In the genomic region with DNA sequence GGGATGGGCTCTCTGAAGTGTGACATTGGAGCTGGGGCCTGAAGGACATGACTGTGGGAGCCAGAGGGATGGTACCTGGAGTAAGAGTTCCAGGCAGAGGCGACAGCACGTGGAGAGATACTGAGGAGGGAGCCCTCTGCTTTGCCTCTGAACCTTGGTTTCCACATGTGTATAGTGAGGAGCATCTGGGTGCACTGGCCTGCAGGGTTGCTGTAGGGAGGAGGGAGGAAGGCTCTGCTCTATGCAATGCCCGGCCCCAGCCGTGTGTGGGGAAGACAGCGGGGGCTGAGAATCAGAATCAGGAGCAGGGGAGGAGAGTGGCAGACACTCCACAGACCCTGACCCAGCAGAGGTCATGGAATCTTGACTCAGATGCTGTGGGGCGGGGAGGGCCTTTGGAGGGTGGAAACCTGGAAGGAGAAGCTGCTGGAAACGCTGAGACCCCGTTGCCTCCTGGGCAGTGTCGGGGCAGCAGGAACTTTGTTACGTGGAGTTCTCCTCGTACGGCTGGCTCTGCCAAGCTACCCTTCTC, we compare ENCODE assay signal across 24 cellular contexts. TPM values are rescaled to one million over a fixed set of nuclear protein-coding genes. Genes with fewer than 3 reads are reported as not detected.
A peak's percentile ranks its signal among the peaks of the same experiment; 100 is the strongest.
DNase-seq lines count a peak whose midpoint lies in the region; ATAC-seq and TF ChIP-seq lines count a peak whose summit lies in the region.
"Had no signal": no experiment of that assay in that cellular context is flagged by ENCODE, and none has a peak within 500 bp of the region (broad histone marks: within the 10 kb centered on the region; RNA-seq: fewer than 3 reads in every experiment).

No MANE protein-coding gene starts in this region.

- CTCF ChIA-PET in Caco-2 (lab: Charles Lee) = interaction anchor here (2.0 kb wide), 1 partner anchor 23 kb away, joined by 5 read pairs; no protein-coding TSS in a partner anchor

- no peak overlapping the region for H3K4me2 ChIP-seq in osteoblast (ENCODE audit: insufficient read depth, low read length)
- no peak overlapping the region for H3K4me2 ChIP-seq in smooth muscle cell

- H3K27me3 Mint-ChIP-seq in Caco-2 (ENCODE audit: insufficient read depth, unreplicated experiment) = no peaks in the 10 kb centered on the region
- peaks cover 2% of the 10 kb centered on the region for H3K27me3 Mint-ChIP-seq in HFFc6 (ENCODE audit: insufficient read depth)
- H3K27me3 Mint-ChIP-seq in activated naive CD8-positive, alpha-beta T cell treated with anti-CD3 and anti-CD28 coated beads, Interleukin-2, amount 50 U/mL, for 24 hours = no peaks in the 10 kb centered on the region

- peaks cover 15% of the 10 kb centered on the region for H3K36me3 ChIP-seq in Caco-2 (ENCODE audit: control insufficient read depth, insufficient read depth, low read length)
- H3K36me3 ChIP-seq in osteoblast (ENCODE audit: insufficient read depth, low read length) = peaks cover 67% of the 10 kb centered on the region
- H3K36me3 ChIP-seq in smooth muscle cell (ENCODE audit: low read depth) = no peaks in the 10 kb centered on the region

- no peak for ATAC-seq in activated naive CD8-positive, alpha-beta T cell treated with anti-CD3 and anti-CD28 coated beads, Interleukin-2, amount 50 U/mL, for 24 hours
- ATAC-seq in GM21619 (IDR thresholded peaks at IDR 0.05; ENCODE audit: unreplicated experiment) = no peak
- no peak for ATAC-seq in HG03108 (IDR thresholded peaks at IDR 0.05; ENCODE audit: unreplicated experiment)
- ATAC-seq: HCT116, lower lobe of right lung, mucosa of descending colon had no signal

- no peak for DNase-seq in Caco-2
- DNase-seq in HFFc6 = no peak
- DNase-seq in activated naive CD8-positive, alpha-beta T cell treated with anti-CD3 and anti-CD28 coated beads, Interleukin-2, amount 50 U/mL, for 24 hours = no peak
- DNase-seq in osteoblast (ENCODE audit: insufficient read length, low spot score, missing footprints) = peak; percentile 53
- DNase-seq in smooth muscle cell (lab: John Stamatoyannopoulos, UW; ENCODE audit: unreplicated experiment) = no peak
- DNase-seq: activated naive CD4-positive, alpha-beta T cell; activated T-cell treated with anti-CD3 and anti-CD28 coated beads for 4 hours; EL; lower lobe of right lung; mucosa of descending colon; NCI-H1092; NCI-H187 treated with DMSO at 0.1 percent for 48 hours; NCI-H2227 treated with DMSO at 0.1 percent for 48 hours; NCI-H69; RPMI8226; stimulated activated naive CD4-positive, alpha-beta T cell had no signal

- H4K20me1 ChIP-seq in osteoblast (ENCODE audit: insufficient read depth, low read length) (peaks cover 59% of the 10 kb centered on the region), smooth muscle cell (ENCODE audit: low read depth) (peaks cover 85% of the 10 kb centered on the region)

- peak overlapping the region; percentile 45 for H3K27ac Mint-ChIP-seq in Caco-2 (ENCODE audit: unreplicated experiment)
- peak overlapping the region; percentile 8; the same call in 1 of the 2 replicates for H3K27ac Mint-ChIP-seq in HFFc6
- H3K27ac Mint-ChIP-seq in activated naive CD8-positive, alpha-beta T cell treated with anti-CD3 and anti-CD28 coated beads, Interleukin-2, amount 50 U/mL, for 24 hours = peak overlapping the region; percentile 61
- H3K27ac Mint-ChIP-seq: T-helper 1 cell treated with Interleukin-12 subunit alpha and Interleukin-12 subunit beta and Interleukin-4 antibody, amounts not matched to agents 30 μg/mL and 1 μg/mL, for 36 hours had no signal

- WGBS in smooth muscle cell (ENCODE audit: low lambda C conversion rate) = 97% methylated on average over 12 of the region's 12 CpGs

- H3F3A ChIP-seq in smooth muscle cell (ENCODE audit: low read depth) = peaks cover 13% of the 10 kb centered on the region

- H3K27me3 ChIP-seq in Caco-2 (replicated peaks; ENCODE audit: control insufficient read depth, insufficient read depth, low read length) (no peaks in the 10 kb centered on the region), osteoblast (ENCODE audit: insufficient read depth, low read length) (no peaks in the 10 kb centered on the region), smooth muscle cell (ENCODE audit: low read depth) (no peaks in the 10 kb centered on the region)
- H3K27me3 ChIP-seq: ascending aorta, neutrophil had no signal

- H3K4me1 ChIP-seq in Caco-2 = peaks cover 16% of the 10 kb centered on the region
- peaks cover 16% of the 10 kb centered on the region for H3K4me1 ChIP-seq in osteoblast (ENCODE audit: insufficient read depth, low read length)
- H3K4me1 ChIP-seq in smooth muscle cell (ENCODE audit: low read depth) = peaks cover 13% of the 10 kb centered on the region

- H3K4me3 ChIP-seq in Caco-2 (ENCODE audit: low read depth, low read length) = no peak overlapping the region
- H3K4me3 ChIP-seq in osteoblast (ENCODE audit: insufficient read depth, low read length) = no peak overlapping the region
- no peak overlapping the region for H3K4me3 ChIP-seq in smooth muscle cell
- H3K4me3 ChIP-seq: ascending aorta, lower lobe of right lung, mucosa of descending colon, skin epidermis had no signal

- POLR2A ChIA-PET in Caco-2 (lab: Charles Lee) = no interaction called here

- H3K4me1 Mint-ChIP-seq in Caco-2 (ENCODE audit: low read depth, unreplicated experiment) = peaks cover 15% of the 10 kb centered on the region
- H3K4me1 Mint-ChIP-seq in HFFc6 (ENCODE audit: low read depth) = peaks cover 8% of the 10 kb centered on the region
- peaks cover 27% of the 10 kb centered on the region for H3K4me1 Mint-ChIP-seq in activated naive CD8-positive, alpha-beta T cell treated with anti-CD3 and anti-CD28 coated beads, Interleukin-2, amount 50 U/mL, for 24 hours

- H3K9me3 Mint-ChIP-seq in Caco-2 (ENCODE audit: unreplicated experiment) (no peaks in the 10 kb centered on the region), HFFc6 (peaks cover 4% of the 10 kb centered on the region; the same call in 1 of the 2 replicates)
- H3K9me3 Mint-ChIP-seq in activated naive CD8-positive, alpha-beta T cell treated with anti-CD3 and anti-CD28 coated beads, Interleukin-2, amount 50 U/mL, for 24 hours = no peaks in the 10 kb centered on the region
- H3K9me3 Mint-ChIP-seq: T-helper 1 cell treated with Interleukin-12 subunit alpha and Interleukin-12 subunit beta and Interleukin-4 antibody, amounts not matched to agents 30 μg/mL and 1 μg/mL, for 36 hours had no signal

- peaks cover 55% of the 10 kb centered on the region for H3K79me2 ChIP-seq in osteoblast (ENCODE audit: insufficient read depth, low read length)
- peaks cover 40% of the 10 kb centered on the region for H3K79me2 ChIP-seq in smooth muscle cell (ENCODE audit: low read depth)

- H3K27ac ChIP-seq in osteoblast (ENCODE audit: low read depth, low read length) (no peak overlapping the region), smooth muscle cell (ENCODE audit: low read depth) (no peak overlapping the region)
- H3K27ac ChIP-seq: ascending aorta, HL-60, lower lobe of right lung, neutrophil had no signal

- H2AFZ ChIP-seq in osteoblast (ENCODE audit: low read length) (no peak overlapping the region), smooth muscle cell (ENCODE audit: low read depth) (no peak overlapping the region)

- TF ChIP-seq CTCF in Caco-2 (IDR thresholded peaks at IDR 0.05; ENCODE audit: insufficient read depth in 1 of 2, low read depth in 1 of 2, low read length in 1 of 2, severe bottlenecking in 1 of 2, unreplicated experiment in 1 of 2) = no peak
- no peak for TF ChIP-seq CTCF in HFFc6 (IDR thresholded peaks at IDR 0.05)
- no peak for TF ChIP-seq CTCF in osteoblast (IDR thresholded peaks at IDR 0.05; ENCODE audit: extremely low read depth, low read depth, low read length)
- no peak for TF ChIP-seq CTCF in smooth muscle cell (IDR thresholded peaks at IDR 0.05; ENCODE audit: borderline replicate concordance, insufficient read depth, poor library complexity, severe bottlenecking)

- H3K4me3 Mint-ChIP-seq in Caco-2 (ENCODE audit: unreplicated experiment) (no peak overlapping the region), HFFc6 (no peak overlapping the region; the same call in 1 of the 2 replicates)
- H3K4me3 Mint-ChIP-seq in activated naive CD8-positive, alpha-beta T cell treated with anti-CD3 and anti-CD28 coated beads, Interleukin-2, amount 50 U/mL, for 24 hours = no peak overlapping the region
- H3K4me3 Mint-ChIP-seq: T-helper 1 cell treated with Interleukin-12 subunit alpha and Interleukin-12 subunit beta and Interleukin-4 antibody, amounts not matched to agents 30 μg/mL and 1 μg/mL, for 36 hours had no signal

- peaks cover 65% of the 10 kb centered on the region for H3K36me3 Mint-ChIP-seq in Caco-2 (ENCODE audit: insufficient read depth, unreplicated experiment)
- H3K36me3 Mint-ChIP-seq in HFFc6 (ENCODE audit: low read depth) = peaks cover 27% of the 10 kb centered on the region
- peaks cover 25% of the 10 kb centered on the region for H3K36me3 Mint-ChIP-seq in activated naive CD8-positive, alpha-beta T cell treated with anti-CD3 and anti-CD28 coated beads, Interleukin-2, amount 50 U/mL, for 24 hours (ENCODE audit: low read depth)

- H3K9me3 ChIP-seq in Caco-2 = no peaks in the 10 kb centered on the region
- no peaks in the 10 kb centered on the region for H3K9me3 ChIP-seq in osteoblast (ENCODE audit: low read depth, low read length)
- no peaks in the 10 kb centered on the region for H3K9me3 ChIP-seq in smooth muscle cell (replicated peaks; ENCODE audit: low read depth)
- H3K9me3 ChIP-seq: ascending aorta, lower lobe of right lung, mucosa of descending colon, neutrophil had no signal

- intact Hi-C loops in Caco-2 (cut with micrococcal nuclease; ENCODE audit: unreplicated experiment) = no loop called here

- no peak overlapping the region for H3K9ac ChIP-seq in smooth muscle cell (ENCODE audit: low read depth)

- BruUV-seq in Caco-2 (replicated peaks; lab: Mats Ljungman, UMichigan) = no TSS peak

RNA-seq across cellular contexts. Expression of a gene that starts 4.0 kb away (rescaled TPM):
- 123 and 124 TPM in 2 replicates for total RNA-seq in Caco-2 (2022)
- total RNA-seq in HFFc6 (2021; fragmentation: NEBNext Ultra II Directional; extraction: Animal tissue kit (Norgen Biotek cat#: 25700)) = 100 to 1,000 TPM; 120 to 137 (median 126) TPM
- total RNA-seq in osteoblast = 109 and 115 TPM in 2 replicates
- total RNA-seq in smooth muscle cell = 66.6 and 90.8 TPM in 2 replicates
- polyA plus RNA-seq in smooth muscle cell = 108 and 123 TPM in 2 replicates

RNA-seq across cellular contexts. Expression of a gene that starts 29.3 kb away (rescaled TPM):
- total RNA-seq in Caco-2 (2022) (87.2 and 91.2 TPM in 2 replicates), osteoblast (40.7 and 41.6 TPM in 2 replicates), smooth muscle cell (33.6 TPM in 2 replicates)
- total RNA-seq in HFFc6 (2021; fragmentation: NEBNext Ultra II Directional; extraction: Animal tissue kit (Norgen Biotek cat#: 25700)) = 10 to 100 TPM; 64.0 to 78.1 (median 66.0) TPM
- polyA plus RNA-seq in smooth muscle cell = 46.4 and 53.9 TPM in 2 replicates

RNA-seq across cellular contexts. Expression of a gene that starts 30.0 kb away (rescaled TPM):
- total RNA-seq in Caco-2 (2022) (4,797 and 4,914 TPM in 2 replicates), osteoblast (19,002 and 21,612 TPM in 2 replicates), smooth muscle cell (7,019 and 7,386 TPM in 2 replicates)
- total RNA-seq in HFFc6 (2021; fragmentation: NEBNext Ultra II Directional; extraction: Animal tissue kit (Norgen Biotek cat#: 25700)) = 1,000 to 10,000 TPM; 3,136 to 4,087 (median 3,570) TPM
- polyA plus RNA-seq in smooth muscle cell = 6,158 and 16,096 TPM in 2 replicates

RNA-seq across cellular contexts. Expression of a gene that starts 41.4 kb away (rescaled TPM):
- total RNA-seq in Caco-2 (2022) (52.9 and 53.9 TPM in 2 replicates), osteoblast (37.1 and 42.3 TPM in 2 replicates), smooth muscle cell (45.9 and 55.5 TPM in 2 replicates)
- 10 to 100 TPM; 57.7 to 72.0 (median 64.3) TPM for total RNA-seq in HFFc6 (2021; fragmentation: NEBNext Ultra II Directional; extraction: Animal tissue kit (Norgen Biotek cat#: 25700))
- polyA plus RNA-seq in smooth muscle cell = 105 and 108 TPM in 2 replicates

RNA-seq across cellular contexts. Expression of a gene that starts 43.5 kb away (rescaled TPM):
- 24.0 and 26.9 TPM in 2 replicates for total RNA-seq in Caco-2 (2022)
- 10 to 100 TPM; 40.9 to 52.8 (median 43.7) TPM for total RNA-seq in HFFc6 (2021; fragmentation: NEBNext Ultra II Directional; extraction: Animal tissue kit (Norgen Biotek cat#: 25700))
- total RNA-seq in osteoblast = 31.5 and 36.2 TPM in 2 replicates
- total RNA-seq in smooth muscle cell = 51.4 and 63.9 TPM in 2 replicates
- polyA plus RNA-seq in smooth muscle cell = 174 TPM in 2 replicates

Comparison
In these comparisons a context has a peak if more than half of its experiments do, and no peak if none do; other contexts are left out.
1. H3K27ac Mint-ChIP-seq: peak in every context shown above with its lines; median percentile 61 in activated naive CD8-positive, alpha-beta T cell treated with anti-CD3 and anti-CD28 coated beads, Interleukin-2, amount 50 U/mL, for 24 hours; 45 in Caco-2; 8 in HFFc6.